In genomic region chr1:65791860-65792670, GRCh38 we compare ENCODE assay signal across 9 cellular contexts. TPM values are rescaled to one million over a fixed set of nuclear protein-coding genes. Genes with fewer than 3 reads are reported as not detected.
DNase-seq lines count a peak whose midpoint lies in the region; ATAC-seq and TF ChIP-seq lines count a peak whose summit lies in the region.
"Had no signal": no experiment of that assay in that cellular context is flagged by ENCODE, and none has a peak within 500 bp of the region (broad histone marks: within the 10 kb centered on the region; RNA-seq: fewer than 3 reads in every experiment).

No MANE protein-coding gene starts in this region.

- peaks cover 15% of the 10 kb centered on the region for H3K4me1 ChIP-seq in left ventricle myocardium inferior
- no peaks in the 10 kb centered on the region for H3K4me1 ChIP-seq in effector memory CD4-positive, alpha-beta T cell (ENCODE audit: control insufficient read depth, insufficient read depth, low read length, poor library complexity, severe bottlenecking)
- H3K4me1 ChIP-seq: thyroid gland had no signal

- no peak overlapping the region for H3K27ac Mint-ChIP-seq in progenitor cell of endocrine pancreas

- TF ChIP-seq CTCF in left ventricle myocardium inferior (IDR thresholded peaks at IDR 0.05; ENCODE audit: borderline replicate concordance) (no peak), progenitor cell of endocrine pancreas (IDR thresholded peaks at IDR 0.05; ENCODE audit: unreplicated experiment) (no peak)

- peak overlapping the region; percentile 76 for H3K4me3 Mint-ChIP-seq in progenitor cell of endocrine pancreas (ENCODE audit: low read depth)

- H3K27me3 Mint-ChIP-seq in progenitor cell of endocrine pancreas = peaks cover 70% of the 10 kb centered on the region

- H3K36me3 ChIP-seq in left ventricle myocardium inferior = no peaks in the 10 kb centered on the region
- no peaks in the 10 kb centered on the region for H3K36me3 ChIP-seq in effector memory CD4-positive, alpha-beta T cell (ENCODE audit: control insufficient read depth, insufficient read depth, low read length)
- H3K36me3 ChIP-seq: thyroid gland had no signal

- DNase-seq in G401 (ENCODE audit: low spot score) (peak; percentile 47), left ventricle myocardium inferior (peak; percentile 11), progenitor cell of endocrine pancreas (ENCODE audit: low spot score, unreplicated experiment) (no peak), NCI-H446 (lab: John Stamatoyannopoulos, UW) (no peak)
- no peak for DNase-seq in activated CD8-positive, alpha-beta memory T cell treated with anti-CD3 and anti-CD28 coated beads, Interleukin-2, amount 50 U/mL, for 4 hours
- DNase-seq in effector memory CD4-positive, alpha-beta T cell = no peak
- DNase-seq: thyroid gland had no signal

- no peaks in the 10 kb centered on the region for H3K36me3 Mint-ChIP-seq in progenitor cell of endocrine pancreas (ENCODE audit: insufficient read depth)

- in situ Hi-C loops in G401 (cut with HindIII; ENCODE audit: low sequenced_read_pairs) = no loop called here

- peak; percentile 52 for ATAC-seq in SK-N-SH treated with all-trans-retinoic acid at 6 μM for 48 hours
- ATAC-seq in GM21367 (IDR thresholded peaks at IDR 0.05; ENCODE audit: unreplicated experiment) = no peak

- H3K27ac ChIP-seq in left ventricle myocardium inferior (replicated peaks) = no peak overlapping the region
- H3K27ac ChIP-seq in effector memory CD4-positive, alpha-beta T cell (ENCODE audit: insufficient read depth, low read length, poor library complexity, severe bottlenecking) = no peak overlapping the region
- H3K27ac ChIP-seq: thyroid gland had no signal

- peaks cover 6% of the 10 kb centered on the region for H3K4me1 Mint-ChIP-seq in progenitor cell of endocrine pancreas (ENCODE audit: low read depth)

- H3K27me3 ChIP-seq in left ventricle myocardium inferior (ENCODE audit: low read depth) = peaks cover 63% of the 10 kb centered on the region
- peaks cover 13% of the 10 kb centered on the region for H3K27me3 ChIP-seq in effector memory CD4-positive, alpha-beta T cell (replicated peaks; ENCODE audit: control insufficient read depth, insufficient read depth, low read length, poor library complexity, severe bottlenecking)
- H3K27me3 ChIP-seq: thyroid gland had no signal

- intact Hi-C loops in left ventricle myocardium inferior (cut with micrococcal nuclease) = no loop called here

- peaks cover 31% of the 10 kb centered on the region for H3K9me3 ChIP-seq in left ventricle myocardium inferior (replicated peaks)
- no peaks in the 10 kb centered on the region for H3K9me3 ChIP-seq in effector memory CD4-positive, alpha-beta T cell (ENCODE audit: control insufficient read depth, low read length)
- H3K9me3 ChIP-seq: thyroid gland had no signal

- H3K4me3 ChIP-seq in left ventricle myocardium inferior = peak overlapping the region; percentile 51
- no peak overlapping the region for H3K4me3 ChIP-seq in effector memory CD4-positive, alpha-beta T cell (ENCODE audit: insufficient read depth, low read depth, low read length, poor library complexity, severe bottlenecking)
- H3K4me3 ChIP-seq: thyroid gland had no signal

- peaks cover 10% of the 10 kb centered on the region for H3K9me3 Mint-ChIP-seq in progenitor cell of endocrine pancreas (ENCODE audit: low read depth)

TF ChIP-seq in SK-N-SH treated with all-trans-retinoic acid at 6 μM for 48 hours, 23 proteins besides CTCF, POLR2A, EP300 and RAD21:
- TF ChIP-seq BACH2 (CRISPR knock-in tag; IDR thresholded peaks at IDR 0.05; ENCODE audit: borderline replicate concordance) = no peak
- no peak for TF ChIP-seq GLIS3 (CRISPR knock-in tag; IDR thresholded peaks at IDR 0.05)
- TF ChIP-seq TCF4 (CRISPR knock-in tag; IDR thresholded peaks at IDR 0.05; ENCODE audit: borderline replicate concordance) = no peak
- no peak for TF ChIP-seq TOX (CRISPR knock-in tag; IDR thresholded peaks at IDR 0.05; ENCODE audit: borderline replicate concordance)
- TF ChIP-seq ESRRG (CRISPR knock-in tag; IDR thresholded peaks at IDR 0.05) = no peak
- TF ChIP-seq ZNF8 (CRISPR knock-in tag; IDR thresholded peaks at IDR 0.05) = no peak
- no peak for TF ChIP-seq POU6F1 (CRISPR knock-in tag; IDR thresholded peaks at IDR 0.05; ENCODE audit: borderline replicate concordance, low read depth)
- TF ChIP-seq ZC3H10 (CRISPR knock-in tag; IDR thresholded peaks at IDR 0.05) = no peak
- no peak for TF ChIP-seq ZFP30 (CRISPR knock-in tag; IDR thresholded peaks at IDR 0.05)
- no peak for TF ChIP-seq PPARA (CRISPR knock-in tag; IDR thresholded peaks at IDR 0.05; ENCODE audit: borderline replicate concordance)
- no peak for TF ChIP-seq TSHZ2 (CRISPR knock-in tag; IDR thresholded peaks at IDR 0.05)
- no peak for TF ChIP-seq ZNF565 (CRISPR knock-in tag; conservative IDR thresholded peaks at IDR 0.05; ENCODE audit: low read depth)
- TF ChIP-seq PATZ1 (CRISPR knock-in tag; IDR thresholded peaks at IDR 0.05; ENCODE audit: borderline replicate concordance) = no peak
- TF ChIP-seq ZNF70 (CRISPR knock-in tag; IDR thresholded peaks at IDR 0.05) = no peak
- no peak for TF ChIP-seq ZFP3 (CRISPR knock-in tag; IDR thresholded peaks at IDR 0.05)
- TF ChIP-seq RARB (CRISPR knock-in tag; IDR thresholded peaks at IDR 0.05) = no peak
- no peak for TF ChIP-seq CREB5 (CRISPR knock-in tag; IDR thresholded peaks at IDR 0.05; ENCODE audit: low read depth)
- no peak for TF ChIP-seq CSDC2 (CRISPR knock-in tag; IDR thresholded peaks at IDR 0.05)
- no peak for TF ChIP-seq OSR1 (CRISPR knock-in tag; IDR thresholded peaks at IDR 0.05)

RNA-seq across cellular contexts. Expression of gene PDE4B, which starts 0.6 kb away (rescaled TPM):
- total RNA-seq in G401 (2014; rRNA removed; shearing (Covaris generic)) = not detected in 2 replicates
- total RNA-seq in left ventricle myocardium inferior = 3.5 TPM
- 0.29 and 0.42 TPM in 2 replicates for total RNA-seq in progenitor cell of endocrine pancreas

Comparison
In these comparisons a context has a peak if more than half of its experiments do, and no peak if none do; other contexts are left out.
1. DNase-seq: peak in G401 (single experiment) and left ventricle myocardium inferior (single experiment); none in progenitor cell of endocrine pancreas (single experiment), activated CD8-positive, alpha-beta memory T cell treated with anti-CD3 and anti-CD28 coated beads, Interleukin-2, amount 50 U/mL, for 4 hours (single experiment), NCI-H446 (0 of 2) and effector memory CD4-positive, alpha-beta T cell (0 of 3).